Comparison of ENCODE assay signal across 7 cellular contexts in the genomic region with DNA sequence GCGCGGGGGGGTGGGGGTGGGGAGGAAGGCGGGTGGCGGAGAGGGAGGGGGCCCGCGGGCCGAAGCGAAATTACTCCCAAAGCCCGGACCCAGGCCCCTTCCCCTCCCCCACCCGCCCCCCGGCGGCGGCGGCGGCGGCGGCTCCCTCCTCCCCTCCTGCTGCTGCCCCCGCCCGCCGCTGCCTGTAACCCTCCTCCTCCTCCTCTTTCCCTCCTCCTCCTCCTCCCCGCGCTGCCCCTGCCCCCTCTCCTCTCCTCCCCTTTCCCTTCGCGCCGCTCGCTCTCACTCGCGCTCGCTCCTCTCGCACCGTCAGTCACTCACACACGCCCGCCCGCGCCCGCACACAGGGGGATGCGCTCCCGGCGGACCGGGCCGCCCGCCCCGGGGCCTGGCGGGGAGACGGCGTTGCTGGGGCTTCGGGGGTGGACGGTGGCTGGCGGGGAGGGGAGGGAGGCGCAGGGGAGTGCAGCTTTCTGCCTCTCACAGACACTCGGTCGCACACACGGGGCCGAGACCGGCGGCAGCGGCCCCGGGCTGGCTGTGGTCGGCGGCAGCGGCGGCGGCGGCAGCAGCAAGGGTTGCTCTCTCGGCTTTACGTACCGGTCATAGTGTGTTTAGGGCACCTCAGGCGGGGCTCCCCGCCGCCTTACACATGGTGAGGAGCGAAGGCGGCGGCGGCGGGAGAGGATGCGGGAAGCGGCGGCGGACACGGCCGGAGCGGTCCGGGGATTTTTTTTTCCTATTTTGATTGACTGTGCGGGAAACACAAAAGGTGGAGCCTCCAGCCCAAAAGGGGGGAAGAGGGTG. TPM values are rescaled to one million over a fixed set of nuclear protein-coding genes. Genes with fewer than 3 reads are reported as not detected.
A peak's percentile ranks its signal among the peaks of the same experiment; 100 is the strongest.
DNase-seq lines count a peak whose midpoint lies in the region; ATAC-seq and TF ChIP-seq lines count a peak whose summit lies in the region.

No MANE protein-coding gene starts in this region.

- peak; percentile 22 for ATAC-seq in HG02970 (IDR thresholded peaks at IDR 0.05; ENCODE audit: low FRiP score, unreplicated experiment)
- peak; percentile 34 for ATAC-seq in activated CD4-positive, alpha-beta T cell treated with anti-CD3 and anti-CD28 coated beads for 36 hours

- no peaks in the 10 kb centered on the region for H3K27me3 Mint-ChIP-seq in activated CD4-positive, alpha-beta T cell treated with anti-CD3 and anti-CD28 coated beads for 36 hours
- no peaks in the 10 kb centered on the region for H3K27me3 Mint-ChIP-seq in chondrocyte (ENCODE audit: low read depth)

- H3K36me3 Mint-ChIP-seq in activated CD4-positive, alpha-beta T cell treated with anti-CD3 and anti-CD28 coated beads for 36 hours (ENCODE audit: low read depth), result peaks cover 36% of the 10 kb centered on the region
- H3K36me3 Mint-ChIP-seq in chondrocyte (ENCODE audit: low read depth), result peaks cover 8% of the 10 kb centered on the region

- peak overlapping the region; percentile 79 for H3K4me3 Mint-ChIP-seq in activated CD4-positive, alpha-beta T cell treated with anti-CD3 and anti-CD28 coated beads for 36 hours
- peak overlapping the region; percentile 97 for H3K4me3 Mint-ChIP-seq in chondrocyte (ENCODE audit: unreplicated experiment)

- peaks cover 34% of the 10 kb centered on the region for H3K4me1 Mint-ChIP-seq in activated CD4-positive, alpha-beta T cell treated with anti-CD3 and anti-CD28 coated beads for 36 hours
- peaks cover 44% of the 10 kb centered on the region for H3K4me1 Mint-ChIP-seq in chondrocyte (ENCODE audit: low read depth)

- DNase-seq in NCI-H345 treated with DMSO at 0.1 percent for 48 hours (lab: John Stamatoyannopoulos, UW; ENCODE audit: unreplicated experiment) (peak; percentile 56), chondrocyte (ENCODE audit: low spot score) (peak; percentile 96), kidney tubule cell (ENCODE audit: low spot score) (peak; percentile 87)
- peak; percentile 92 for DNase-seq in activated CD4-positive, alpha-beta T cell treated with anti-CD3 and anti-CD28 coated beads for 36 hours
- peak; percentile 82 to 83 for DNase-seq in stimulated activated CD4-positive, alpha-beta T cell treated with anti-CD3 and anti-CD28 coated beads, Interleukin-1b, Interleukin-23, amount 100 ng/mL, for 4 hours (ENCODE audit: low read depth in 2 of 2)

- TF ChIP-seq POLR2A in GM15510 (IDR thresholded peaks at IDR 0.05; ENCODE audit: borderline replicate concordance, extremely low read depth, insufficient read length), result peak; percentile 75

- no peak for TF ChIP-seq CTCF in chondrocyte (IDR thresholded peaks at IDR 0.05)

- intact Hi-C loops in activated CD4-positive, alpha-beta T cell treated with anti-CD3 and anti-CD28 coated beads for 36 hours (cut with DNase I, micrococcal nuclease), result loop anchor here (1.0 to 10.0 kb wide), 13 partner anchors 14 to 1410 kb away; a partner anchor contains a TSS

- no peaks in the 10 kb centered on the region for H3K9me3 Mint-ChIP-seq in activated CD4-positive, alpha-beta T cell treated with anti-CD3 and anti-CD28 coated beads for 36 hours (ENCODE audit: low read depth)
- peaks cover 9% of the 10 kb centered on the region for H3K9me3 Mint-ChIP-seq in chondrocyte (ENCODE audit: low read depth)

- H3K27ac Mint-ChIP-seq in activated CD4-positive, alpha-beta T cell treated with anti-CD3 and anti-CD28 coated beads for 36 hours, result peak overlapping the region; percentile 100
- H3K27ac Mint-ChIP-seq in chondrocyte (ENCODE audit: unreplicated experiment), result peak overlapping the region; percentile 99

- CTCF ChIA-PET in activated CD4-positive, alpha-beta T cell treated with anti-CD3 and anti-CD28 coated beads for 36 hours (lab: Charles Lee), result no interaction called here

- POLR2A ChIA-PET in activated CD4-positive, alpha-beta T cell treated with anti-CD3 and anti-CD28 coated beads for 36 hours (lab: Charles Lee), result no interaction called here

RNA-seq across cellular contexts. Expression of a gene that starts 0.4 kb away (rescaled TPM):
- total RNA-seq in activated CD4-positive, alpha-beta T cell treated with anti-CD3 and anti-CD28 coated beads for 36 hours, result 10 to 100 TPM; 83.8 to 91.4 TPM
- total RNA-seq in chondrocyte, result 56.9 to 59.4 TPM (median 58.7 TPM) in 3 replicates

Comparison
In these comparisons a context has a peak if more than half of its experiments do, and no peak if none do; other contexts are left out.
1. Peak in every context shown above with its lines: DNase-seq and ATAC-seq.